Comparison of ENCODE assay signal across 8 cellular contexts in genomic region chr6:35729349-35729678, GRCh38. TPM values are rescaled to one million over a fixed set of nuclear protein-coding genes. Genes with fewer than 3 reads are reported as not detected.
DNase-seq lines count a peak whose midpoint lies in the region; ATAC-seq and TF ChIP-seq lines count a peak whose summit lies in the region.
"Had no signal": no experiment of that assay in that cellular context is flagged by ENCODE, and none has a peak within 500 bp of the region (broad histone marks: within the 10 kb centered on the region; RNA-seq: fewer than 3 reads in every experiment).

No MANE protein-coding gene starts in this region.

- H3K4me2 ChIP-seq in skeletal muscle satellite cell (ENCODE audit: low read length), result peak overlapping the region; percentile 67

- H3K27me3 ChIP-seq in NT2/D1 (ENCODE audit: insufficient read depth, insufficient read length), result no peaks in the 10 kb centered on the region
- no peaks in the 10 kb centered on the region for H3K27me3 ChIP-seq in colonic mucosa
- H3K27me3 ChIP-seq in skeletal muscle satellite cell (ENCODE audit: control insufficient read depth, insufficient read depth, low read length), result no peaks in the 10 kb centered on the region
- no peaks in the 10 kb centered on the region for H3K27me3 ChIP-seq in brain microvascular endothelial cell (replicated peaks)

- in situ Hi-C loops in brain microvascular endothelial cell (cut with HindIII; ENCODE audit: low pct_ligation_motif_present, low sequenced_read_pairs), result no loop called here

- DNase-seq in NT2/D1 (ENCODE audit: low read depth, low spot score) (no peak), colonic mucosa (no peak), brain microvascular endothelial cell (no peak)
- DNase-seq in stimulated activated naive CD4-positive, alpha-beta T cell (lab: John Stamatoyannopoulos, UW), result no peak
- DNase-seq: NCI-H774 had no signal

- intact Hi-C loops in colonic mucosa (cut with DNase I), result no loop called here

- H3K36me3 ChIP-seq in NT2/D1 (ENCODE audit: insufficient read depth, insufficient read length, low read length), result no peaks in the 10 kb centered on the region
- no peaks in the 10 kb centered on the region for H3K36me3 ChIP-seq in colonic mucosa
- no peaks in the 10 kb centered on the region for H3K36me3 ChIP-seq in skeletal muscle satellite cell (ENCODE audit: insufficient read depth, low read length)
- no peaks in the 10 kb centered on the region for H3K36me3 ChIP-seq in brain microvascular endothelial cell (replicated peaks)

- H3K4me1 ChIP-seq in NT2/D1 (ENCODE audit: insufficient read depth, insufficient read length), result peaks cover 5% of the 10 kb centered on the region
- peaks cover 55% of the 10 kb centered on the region for H3K4me1 ChIP-seq in colonic mucosa
- peaks cover 87% of the 10 kb centered on the region for H3K4me1 ChIP-seq in skeletal muscle satellite cell (ENCODE audit: control insufficient read depth, insufficient read depth, low read length)

- H3K9ac ChIP-seq in NT2/D1 (ENCODE audit: insufficient read length, low read depth) (peak overlapping the region; percentile 53), colonic mucosa (ENCODE audit: low read depth in 2 of 2, low read length in 2 of 2) (peak overlapping the region; percentile 82 to 91), skeletal muscle satellite cell (ENCODE audit: low read depth, low read length) (peak overlapping the region; percentile 81)

- H3K9me3 ChIP-seq in NT2/D1 (ENCODE audit: insufficient read depth, low read length), result no peaks in the 10 kb centered on the region
- no peaks in the 10 kb centered on the region for H3K9me3 ChIP-seq in colonic mucosa
- H3K9me3 ChIP-seq in skeletal muscle satellite cell (replicated peaks; ENCODE audit: low read length), result no peaks in the 10 kb centered on the region

- no peak for ATAC-seq in HG02970 (IDR thresholded peaks at IDR 0.05; ENCODE audit: low FRiP score, unreplicated experiment)

- H3K27ac ChIP-seq in colonic mucosa (peak overlapping the region; percentile 97), brain microvascular endothelial cell (no peak overlapping the region)

- H3K4me3 ChIP-seq in NT2/D1 (ENCODE audit: insufficient read length, low read depth) (no peak overlapping the region), colonic mucosa (no peak overlapping the region), skeletal muscle satellite cell (ENCODE audit: low read length) (no peak overlapping the region), brain microvascular endothelial cell (ENCODE audit: low read depth, low read length) (no peak overlapping the region)

- TF ChIP-seq CTCF in colonic mucosa (IDR thresholded peaks at IDR 0.05), result no peak
- TF ChIP-seq CTCF in brain microvascular endothelial cell (IDR thresholded peaks at IDR 0.05; ENCODE audit: low read depth, low read length, missing control alignments), result no peak

RNA-seq across cellular contexts. Expression of gene ARMC12, which starts 7.5 kb away (rescaled TPM):
- total RNA-seq in colonic mucosa, result under 1 TPM in 1 of 2 donors, not detected in 1; 0.30 TPM
- total RNA-seq in skeletal muscle satellite cell (2012; rRNA removed), result 0.25 and 0.66 TPM in 2 replicates

RNA-seq across cellular contexts. Expression of gene FKBP5, which starts 40.6 kb away (rescaled TPM):
- 10 to 100 TPM; 29.1 to 54.7 TPM for total RNA-seq in colonic mucosa
- 45.9 and 52.2 TPM in 2 replicates for total RNA-seq in skeletal muscle satellite cell (2012; rRNA removed)

RNA-seq across cellular contexts. Expression of gene CLPSL2, which starts 47.1 kb away (rescaled TPM):
- not detected for total RNA-seq in colonic mucosa
- total RNA-seq in skeletal muscle satellite cell (2012; rRNA removed), result not detected in 2 replicates
- total RNA-seq: kidney epithelial cell had no signal

RNA-seq across cellular contexts. Expression of gene CLPSL1, which starts 51.5 kb away (rescaled TPM):
- total RNA-seq in colonic mucosa, result not detected
- not detected in 2 replicates for total RNA-seq in skeletal muscle satellite cell (2012; rRNA removed)
- total RNA-seq: kidney epithelial cell had no signal
